Comparison of ENCODE assay signal across 8 cellular contexts in genomic region chr4:87390931-87391782, GRCh38. TPM values are rescaled to one million over a fixed set of nuclear protein-coding genes. Genes with fewer than 3 reads are reported as not detected.
DNase-seq lines count a peak whose midpoint lies in the region; ATAC-seq and TF ChIP-seq lines count a peak whose summit lies in the region.

Gene HSD17B11, minus strand, starts transcription at chr4:87391188. Its CDS starts 118 bp downstream, at chr4:87391070.

- POLR2A ChIA-PET in PC-3 (lab: Charles Lee; ENCODE audit: unreplicated experiment), result interaction anchor here (0.6 to 0.7 kb wide), 2 partner anchors 16 to 31 kb away, joined by 7 to 8 read pairs; partner anchors contain the start of gene NUDT9

- DNase-seq in DMS153 (lab: John Stamatoyannopoulos, UW), result peak; percentile 91
- peak; percentile 80 for DNase-seq in PC-3
- peak; percentile 69 for DNase-seq in activated T-cell treated with anti-CD3 and anti-CD28 coated beads for 48 hours (ENCODE audit: low read depth)
- DNase-seq in epithelial cell of prostate (ENCODE audit: low read depth, low spot score), result peak; percentile 24
- peak; percentile 92 to 95 (median 95) for DNase-seq in mucosa of descending colon
- DNase-seq in stimulated activated CD8-positive, alpha-beta memory T cell treated with anti-CD3 and anti-CD28 coated beads, Interleukin-4, amount 100 ng/mL, for 24 hours (ENCODE audit: low read depth), result peak; percentile 70

- no peaks in the 10 kb centered on the region for H4K20me1 ChIP-seq in PC-3 (ENCODE audit: low read length)

- peak within 1 kb of the TSS; percentile 98 for H2AFZ ChIP-seq in PC-3 (ENCODE audit: low read length)

- peak; percentile 20; the same call in 1 of the 2 replicates for TF ChIP-seq CTCF in PC-3 (conservative IDR thresholded peaks at IDR 0.05; ENCODE audit: low read depth, low read length)
- no peak for TF ChIP-seq CTCF in mucosa of descending colon (IDR thresholded peaks at IDR 0.05)

- 0 out of 2 replicates have a peak within 1 kb of the TSS, but pooled peaks have one; percentile 9 for H3K27ac ChIP-seq in PC-3 (ENCODE audit: low read length)
- H3K27ac ChIP-seq in epithelial cell of prostate, result peak within 1 kb of the TSS; percentile 24

- no TSS peak for BruUV-seq in PC-3 (replicated peaks; lab: Mats Ljungman, UMichigan)

- TF ChIP-seq EP300 in Ishikawa (IDR thresholded peaks at IDR 0.05; ENCODE audit: borderline replicate concordance), result peak; percentile 29; the same call in 1 of the 2 replicates

- CTCF ChIA-PET in PC-3 (lab: Charles Lee), result interaction anchor here (0.7 kb wide), 1 partner anchor 359 kb away, joined by 6 read pairs; no protein-coding TSS in a partner anchor

- no peak for TF ChIP-seq RAD21 in Ishikawa (IDR thresholded peaks at IDR 0.05; ENCODE audit: low read depth)

- H3K4me2 ChIP-seq in PC-3 (ENCODE audit: low read length), result peak within 1 kb of the TSS; percentile 90

- no peaks in the 10 kb centered on the region for H3K9me2 ChIP-seq in PC-3 (replicated peaks; ENCODE audit: low read length)

- no peaks in the 10 kb centered on the region for H3K27me3 ChIP-seq in PC-3 (ENCODE audit: low read length)

- H3K36me3 ChIP-seq in PC-3 (ENCODE audit: low read depth, low read length) (no peaks in the 10 kb centered on the region), mucosa of descending colon (ENCODE audit: low read depth) (peaks cover 3% of the 10 kb centered on the region)

- H3K4me1 ChIP-seq in PC-3 (ENCODE audit: insufficient read depth, low read length) (no peaks in the 10 kb centered on the region), mucosa of descending colon (ENCODE audit: low read depth) (peaks cover 10% of the 10 kb centered on the region)

- intact Hi-C loops in PC-3 (cut with micrococcal nuclease), result loop anchor here (2.0 kb wide), 1 partner anchor 28 kb away; no protein-coding TSS in a partner anchor
- intact Hi-C loops in mucosa of descending colon (cut with DNase I, micrococcal nuclease), result no loop called here

- ATAC-seq in GM21576 (IDR thresholded peaks at IDR 0.05; ENCODE audit: unreplicated experiment), result peak; percentile 99
- ATAC-seq in PC-3, result peak; percentile 100
- ATAC-seq in mucosa of descending colon, result peak; percentile 97

- H3F3A ChIP-seq in PC-3 (ENCODE audit: low read length, unreplicated experiment), result no peaks in the 10 kb centered on the region

- H3K79me2 ChIP-seq in PC-3 (ENCODE audit: low read length), result no peaks in the 10 kb centered on the region

- peak within 1 kb of the TSS; percentile 76 for H3K4me3 ChIP-seq in PC-3 (ENCODE audit: low read length)
- H3K4me3 ChIP-seq in mucosa of descending colon, result peak within 1 kb of the TSS; percentile 58

- H3K9ac ChIP-seq in PC-3 (ENCODE audit: low read length), result peak within 1 kb of the TSS; percentile 64

- H3K9me3 ChIP-seq in PC-3 (ENCODE audit: low read length) (no peaks in the 10 kb centered on the region), mucosa of descending colon (no peaks in the 10 kb centered on the region)

TF ChIP-seq in Ishikawa, 13 proteins besides CTCF, POLR2A, EP300 and RAD21:
- TF ChIP-seq REST (IDR thresholded peaks at IDR 0.05; ENCODE audit: low read depth) (no peak), EGR1 (IDR thresholded peaks at IDR 0.05) (no peak), CEBPB (IDR thresholded peaks at IDR 0.05) (peak; percentile 97), YY1 (IDR thresholded peaks at IDR 0.05; ENCODE audit: low read depth) (no peak), TCF12 (IDR thresholded peaks at IDR 0.05; ENCODE audit: low read depth) (no peak), FOXM1 (IDR thresholded peaks at IDR 0.05; ENCODE audit: borderline replicate concordance, low read depth) (peak; percentile 74; the same call in 1 of the 2 replicates), ZBTB7A (IDR thresholded peaks at IDR 0.05; ENCODE audit: low read depth) (no peak), MAX (IDR thresholded peaks at IDR 0.05) (peak; percentile 60; the same call in 1 of the 2 replicates), TAF1 (IDR thresholded peaks at IDR 0.05; ENCODE audit: low read depth) (peak; percentile 54), NFIC (IDR thresholded peaks at IDR 0.05) (no peak; the same call in 1 of the 2 replicates), TEAD4 (IDR thresholded peaks at IDR 0.05) (no peak), USF1 (IDR thresholded peaks at IDR 0.05) (peak; percentile 15; the same call in 1 of the 2 replicates), CREB1 (IDR thresholded peaks at IDR 0.05; ENCODE audit: low read depth) (no peak)
TF ChIP-seq in Ishikawa: peak in this region for 5.

RNA-seq across cellular contexts. Expression of gene HSD17B11, which starts in this region (rescaled TPM):
- 4.7 and 4.9 TPM in 2 replicates for total RNA-seq in PC-3 (2014; rRNA removed)
- total RNA-seq in mucosa of descending colon, result 100 to 1,000 TPM; 142 to 252 (median 250) TPM

Comparison
In these comparisons a context has a peak if more than half of its experiments do, and no peak if none do; other contexts are left out.
1. Peak in every context shown above with its lines: DNase-seq, ATAC-seq, H3K4me3 ChIP-seq and H3K27ac ChIP-seq.
2. RNA of gene HSD17B11 (total RNA-seq): 142 to 252 TPM in mucosa of descending colon; 4.7 to 4.9 TPM in PC-3; every median in the first group is over 10 times any median in the second.
3. DNase-seq: peak in every context shown above with its lines; median percentile 95 in mucosa of descending colon; 91 in DMS153; 80 in PC-3; 70 in stimulated activated CD8-positive, alpha-beta memory T cell treated with anti-CD3 and anti-CD28 coated beads, Interleukin-4, amount 100 ng/mL, for 24 hours; 69 in activated T-cell treated with anti-CD3 and anti-CD28 coated beads for 48 hours; 24 in epithelial cell of prostate.